In the genomic region with DNA sequence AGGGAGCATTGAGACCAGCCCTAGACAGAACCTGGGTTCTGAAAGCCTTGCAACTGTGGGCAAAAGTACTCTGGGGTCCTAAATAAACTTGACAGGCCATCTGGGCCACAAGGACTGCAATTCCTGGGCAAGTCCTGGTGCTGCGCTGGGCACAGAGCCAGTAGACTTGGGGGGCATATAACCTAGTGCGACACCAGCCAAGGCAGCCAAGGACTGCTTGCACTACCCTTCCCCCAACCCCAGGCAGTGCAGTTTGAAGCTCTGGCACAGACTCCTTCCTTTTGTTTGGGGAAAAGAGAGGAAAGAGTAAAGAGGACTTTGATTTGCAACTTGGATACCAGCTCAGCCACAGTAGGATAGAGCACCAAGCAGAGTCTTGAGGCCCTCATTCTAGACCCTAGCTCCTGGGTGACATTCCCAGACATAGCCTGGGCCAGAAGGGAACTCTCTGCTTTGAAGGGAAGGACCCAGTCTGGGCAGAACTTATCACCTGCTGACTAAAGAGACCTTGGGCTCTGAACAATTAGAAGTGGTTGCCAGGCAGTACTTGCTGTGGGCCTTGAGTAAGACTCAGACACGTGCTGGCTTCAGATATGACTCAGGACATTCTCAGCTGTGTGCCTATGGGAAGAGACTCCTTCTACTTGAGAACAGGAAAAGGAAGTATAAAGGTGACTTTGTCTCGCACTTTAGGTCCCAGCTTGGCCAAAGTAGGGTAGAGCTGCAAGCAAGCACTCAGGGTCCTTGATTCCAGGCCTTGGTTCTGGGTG, we compare ENCODE assay signal across 12 cellular contexts.
DNase-seq lines count a peak whose midpoint lies in the region; ATAC-seq lines count a peak whose summit lies in the region.
"Had no signal": no experiment of that assay in that cellular context is flagged by ENCODE, and none has a peak within 500 bp of the region (broad histone marks: within the 10 kb centered on the region; RNA-seq: fewer than 3 reads in every experiment).

No MANE protein-coding gene starts in this region.

- peak; percentile 79 for ATAC-seq in GM19395 (IDR thresholded peaks at IDR 0.05; ENCODE audit: unreplicated experiment)
- ATAC-seq in HG03025 (IDR thresholded peaks at IDR 0.05; ENCODE audit: low FRiP score, unreplicated experiment) = peak; percentile 57
- no peak for ATAC-seq in GM21737 (IDR thresholded peaks at IDR 0.05; ENCODE audit: unreplicated experiment)

- peak; percentile 0 for DNase-seq in EH (ENCODE audit: low read depth)
- peak; percentile 0 for DNase-seq in astrocyte of the hippocampus (ENCODE audit: low read depth, low spot score)
- DNase-seq in NCI-H526 treated with DMSO at 0.1 percent for 48 hours (lab: John Stamatoyannopoulos, UW) = no peak
- no peak for DNase-seq in NCI-H2171 treated with DMSO at 0.1 percent for 48 hours (lab: John Stamatoyannopoulos, UW)
- DNase-seq in 8988T = no peak
- DNase-seq: activated naive CD8-positive, alpha-beta T cell treated with anti-CD3 and anti-CD28 coated beads for 36 hours; MM.1S; NCI-H226; Right ventricle myocardium superior had no signal

Comparison
In these comparisons a context has a peak if more than half of its experiments do, and no peak if none do; other contexts are left out.
1. DNase-seq: peak in EH (single experiment) and astrocyte of the hippocampus (single experiment); none in NCI-H526 treated with DMSO at 0.1 percent for 48 hours (single experiment), NCI-H2171 treated with DMSO at 0.1 percent for 48 hours (single experiment) and 8988T (single experiment).